Comparison of ENCODE assay signal across 1 cellular context in the genomic region with DNA sequence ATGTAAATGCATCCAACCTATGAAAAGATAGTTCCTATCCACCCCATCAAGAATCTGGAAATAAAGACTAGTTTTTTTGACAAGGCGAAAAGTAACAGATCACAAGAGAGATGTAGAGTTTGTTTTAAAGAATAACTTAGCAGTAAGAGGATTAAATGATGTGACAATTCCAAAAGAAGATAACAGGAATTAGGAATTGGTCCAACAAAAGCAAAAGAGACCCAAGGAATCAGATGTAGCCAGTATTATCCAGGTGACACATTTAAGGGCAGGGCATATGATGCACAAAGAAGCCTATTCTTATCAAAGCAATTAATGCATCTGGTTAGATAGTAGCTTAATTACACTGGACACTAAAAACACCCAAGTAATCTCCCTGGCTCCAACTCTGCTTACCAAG.
TF ChIP-seq lines count a peak whose summit lies in the region.

No MANE protein-coding gene starts in this region.

TF ChIP-seq in H1, 55 proteins besides CTCF, POLR2A, EP300 and RAD21:
- TF ChIP-seq RFX5 (IDR thresholded peaks at IDR 0.05; ENCODE audit: borderline replicate concordance, low read depth, low read length): no peak
- no peak for TF ChIP-seq TAF7 (optimal IDR thresholded peaks at IDR 0.05; ENCODE audit: borderline replicate concordance, low read depth, low read length)
- TF ChIP-seq TEAD4 (IDR thresholded peaks at IDR 0.05; ENCODE audit: low read depth, low read length): no peak
- TF ChIP-seq SUZ12 (IDR thresholded peaks at IDR 0.05; ENCODE audit: low read length): no peak
- no peak for TF ChIP-seq MAFK (IDR thresholded peaks at IDR 0.05; ENCODE audit: low read depth, low read length)
- no peak for TF ChIP-seq SIRT6 (IDR thresholded peaks at IDR 0.05; ENCODE audit: low read length)
- no peak for TF ChIP-seq ASH2L (IDR thresholded peaks at IDR 0.05; ENCODE audit: low read length)
- TF ChIP-seq POU5F1 (IDR thresholded peaks at IDR 0.05; ENCODE audit: low read depth, low read length): no peak
- no peak for TF ChIP-seq CTBP2 (IDR thresholded peaks at IDR 0.05; ENCODE audit: borderline replicate concordance, insufficient read depth, insufficient read length, low read length)
